13 cellular contexts compared by ENCODE assay signal in the genomic region with DNA sequence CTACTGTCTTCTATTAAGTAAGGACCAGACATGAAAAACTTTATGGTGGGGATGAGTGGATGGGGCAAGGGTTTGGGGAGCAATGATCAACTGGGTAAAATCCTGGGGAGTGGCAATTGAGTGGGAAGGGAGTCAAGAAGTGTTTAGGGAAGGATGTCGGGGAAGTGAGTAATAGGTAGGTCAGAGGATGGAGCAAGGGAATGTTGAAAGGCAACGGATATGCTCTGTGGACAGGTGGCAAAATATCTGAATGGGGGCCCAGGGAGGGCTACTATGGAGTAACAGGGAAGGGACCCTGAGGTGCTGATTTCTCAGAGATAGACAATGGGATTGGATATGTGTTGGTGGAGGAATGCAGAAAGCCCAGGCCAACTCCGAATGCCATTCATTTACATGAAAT. TPM values are rescaled to one million over a fixed set of nuclear protein-coding genes. Genes with fewer than 3 reads are reported as not detected.
DNase-seq lines count a peak whose midpoint lies in the region; ATAC-seq, FAIRE-seq and TF ChIP-seq lines count a peak whose summit lies in the region.
"Had no signal": no experiment of that assay in that cellular context is flagged by ENCODE, and none has a peak within 500 bp of the region (broad histone marks: within the 10 kb centered on the region; RNA-seq: fewer than 3 reads in every experiment).

No MANE protein-coding gene starts in this region.

- H2AFZ ChIP-seq in GM12878 (ENCODE audit: control insufficient read depth, low read depth, low read length), result no peak overlapping the region

- RAD21 ChIA-PET in GM12878 (lab: Charles Lee; ENCODE audit: unreplicated experiment), result no interaction called here

- TF ChIP-seq CTCF in activated CD8-positive, alpha-beta T cell treated with anti-CD3 and anti-CD28 coated beads for 36 hours (IDR thresholded peaks at IDR 0.05), result no peak
- no peak for TF ChIP-seq CTCF in GM12878 (IDR thresholded peaks at IDR 0.05 in 2 of 3, conservative IDR thresholded peaks at IDR 0.05 in 1 of 3; ENCODE audit: control insufficient read depth in 2 of 3, extremely low read depth in 1 of 3, insufficient read depth in 1 of 3, low read depth in 3 of 3, low read length in 3 of 3)
- no peak for TF ChIP-seq CTCF in mesothelial cell of epicardium (IDR thresholded peaks at IDR 0.05; ENCODE audit: unreplicated experiment)
- TF ChIP-seq CTCF in tibial artery (IDR thresholded peaks at IDR 0.05), result no peak

- H3K36me3 ChIP-seq in GM12878 (ENCODE audit: control insufficient read depth in 2 of 2, insufficient read depth in 2 of 2, low read length in 1 of 2) (no peaks in the 10 kb centered on the region), tibial artery (no peaks in the 10 kb centered on the region)

- no peaks in the 10 kb centered on the region for H3K79me2 ChIP-seq in GM12878 (ENCODE audit: control insufficient read depth, insufficient read depth, low read length)

- CTCF ChIA-PET in activated CD8-positive, alpha-beta T cell treated with anti-CD3 and anti-CD28 coated beads, Interleukin-2, amount 10 ng/mL, durations not matched to agents 7 days and 5 days (lab: Charles Lee), result no interaction called here
- CTCF ChIA-PET in activated CD8-positive, alpha-beta T cell treated with anti-CD3 and anti-CD28 coated beads for 36 hours (lab: Charles Lee), result interaction anchor here (3.9 kb wide), 1 partner anchor 38 kb away, joined by 15 read pairs; no protein-coding TSS in a partner anchor
- CTCF ChIA-PET in GM12878 (lab: Yijun Ruan, JAX), result no interaction called here

- no peak for TF ChIP-seq EP300 in GM12878 (IDR thresholded peaks at IDR 0.05; ENCODE audit: borderline replicate concordance in 1 of 2, control insufficient read depth in 1 of 2, low read depth in 2 of 2, low read length in 2 of 2)

- no peak for TF ChIP-seq RAD21 in GM12878 (IDR thresholded peaks at IDR 0.05; ENCODE audit: insufficient read depth, low read depth, low read length)

- no peak for FAIRE-seq in GM12878 (lab: Jason Lieb, UNC)

- no peaks in the 10 kb centered on the region for H3K9me3 ChIP-seq in GM12878 (replicated peaks; ENCODE audit: control insufficient read depth, insufficient read depth, low read length)
- no peaks in the 10 kb centered on the region for H3K9me3 ChIP-seq in tibial artery
- H3K9me3 ChIP-seq: mucosa of descending colon had no signal

- H3K27ac ChIP-seq in GM12878 (ENCODE audit: control insufficient read depth, insufficient read depth) (no peak overlapping the region), tibial artery (peak overlapping the region; percentile 89 to 99)

- H3K9ac ChIP-seq in GM12878 (ENCODE audit: control insufficient read depth, insufficient read depth, low read length), result no peak overlapping the region

- H3K27me3 ChIP-seq in GM12878 (replicated peaks in 1 of 2; ENCODE audit: control insufficient read depth in 2 of 2, insufficient read depth in 2 of 2, low read length in 1 of 2) (peaks cover 0 to 4% of the 10 kb centered on the region in 2 experiments; a peak in 1 of 4 replicates), tibial artery (no peaks in the 10 kb centered on the region)

- ATAC-seq in activated CD8-positive, alpha-beta T cell treated with anti-CD3 and anti-CD28 coated beads, Interleukin-2, amount 10 ng/mL, durations not matched to agents 7 days and 5 days, result no peak
- no peak for ATAC-seq in activated CD8-positive, alpha-beta T cell treated with anti-CD3 and anti-CD28 coated beads for 36 hours
- ATAC-seq in GM12878 (no peak), GM18861 (IDR thresholded peaks at IDR 0.05; ENCODE audit: unreplicated experiment) (no peak)
- ATAC-seq: mucosa of descending colon had no signal

- H3K4me1 Mint-ChIP-seq in activated CD8-positive, alpha-beta T cell treated with anti-CD3 and anti-CD28 coated beads, Interleukin-2, amount 10 ng/mL, durations not matched to agents 7 days and 5 days (ENCODE audit: low read depth), result peaks cover 22% of the 10 kb centered on the region
- peaks cover 24% of the 10 kb centered on the region for H3K4me1 Mint-ChIP-seq in activated CD8-positive, alpha-beta T cell treated with anti-CD3 and anti-CD28 coated beads for 36 hours (ENCODE audit: low read depth)
- H3K4me1 Mint-ChIP-seq in mesothelial cell of epicardium, result peaks cover 55% of the 10 kb centered on the region

- peak overlapping the region; percentile 48 for H3K27ac Mint-ChIP-seq in activated CD8-positive, alpha-beta T cell treated with anti-CD3 and anti-CD28 coated beads, Interleukin-2, amount 10 ng/mL, durations not matched to agents 7 days and 5 days
- no peak overlapping the region for H3K27ac Mint-ChIP-seq in activated CD8-positive, alpha-beta T cell treated with anti-CD3 and anti-CD28 coated beads for 36 hours
- H3K27ac Mint-ChIP-seq in mesothelial cell of epicardium, result peak overlapping the region; percentile 95
- H3K27ac Mint-ChIP-seq: activated naive CD4-positive, alpha-beta T cell treated with anti-CD3 and anti-CD28 coated beads, Interleukin-2, amount 10 ng/mL, durations not matched to agents 7 days and 5 days had no signal

- H3K27me3 Mint-ChIP-seq in activated CD8-positive, alpha-beta T cell treated with anti-CD3 and anti-CD28 coated beads, Interleukin-2, amount 10 ng/mL, durations not matched to agents 7 days and 5 days (ENCODE audit: low read depth), result peaks cover 29% of the 10 kb centered on the region
- peaks cover 3% of the 10 kb centered on the region for H3K27me3 Mint-ChIP-seq in activated CD8-positive, alpha-beta T cell treated with anti-CD3 and anti-CD28 coated beads for 36 hours
- no peaks in the 10 kb centered on the region for H3K27me3 Mint-ChIP-seq in mesothelial cell of epicardium (ENCODE audit: low read depth)

- WGBS in GM12878 (ENCODE audit: insufficient coverage, insufficient replicate concordance, low lambda C conversion rate, missing lambda C conversion rate), result 36% methylated on average over 3 of the region's 3 CpGs

- intact Hi-C loops in activated CD8-positive, alpha-beta T cell treated with anti-CD3 and anti-CD28 coated beads for 36 hours (cut with micrococcal nuclease), result no loop called here
- intact Hi-C loops in GM12878 (cut with micrococcal nuclease; ENCODE audit: unreplicated experiment), result no loop called here
- intact Hi-C loops in tibial artery (cut with DNase I; ENCODE audit: low total_unique reads), result no loop called here

- 0 out of 2 replicates have a peak overlapping the region, but pooled peaks have one; percentile 25 for H3K4me2 ChIP-seq in GM12878 (ENCODE audit: control insufficient read depth, insufficient read depth)

- POLR2A ChIA-PET in activated CD8-positive, alpha-beta T cell treated with anti-CD3 and anti-CD28 coated beads, Interleukin-2, amount 10 ng/mL, durations not matched to agents 7 days and 5 days (lab: Charles Lee), result no interaction called here
- POLR2A ChIA-PET in activated CD8-positive, alpha-beta T cell treated with anti-CD3 and anti-CD28 coated beads for 36 hours (lab: Charles Lee), result interaction anchor here (1.6 kb wide), 1 partner anchor 9 kb away, joined by 5 read pairs; no protein-coding TSS in a partner anchor
- POLR2A ChIA-PET in GM12878 (lab: Charles Lee), result interaction anchor here (0.6 to 1.7 kb wide), 4 partner anchors 16 to 281 kb away, joined by 3 to 4 read pairs (median 3); no protein-coding TSS in a partner anchor

- H3K4me1 ChIP-seq in GM12878 (ENCODE audit: control insufficient read depth, insufficient read depth, low read length), result peaks cover 15% of the 10 kb centered on the region
- H3K4me1 ChIP-seq in tibial artery, result peaks cover 0 to 36% (median 34%) of the 10 kb centered on the region in 4 donors

- TF ChIP-seq POLR2A in GM12878 (IDR thresholded peaks at IDR 0.05; ENCODE audit: low read depth, low read length), result no peak

- DNase-seq in activated CD8-positive, alpha-beta T cell treated with anti-CD3 and anti-CD28 coated beads, Interleukin-2, amount 10 ng/mL, durations not matched to agents 7 days and 5 days, result no peak
- no peak for DNase-seq in activated CD8-positive, alpha-beta T cell treated with anti-CD3 and anti-CD28 coated beads for 36 hours
- DNase-seq in GM12878 (ENCODE audit: low read depth, low spot score) (no peak), mesothelial cell of epicardium (ENCODE audit: low spot score in 2 of 2, unreplicated experiment in 2 of 2) (no peak), tibial artery (peak in 1 of 2 donors; percentile 42), DMS114 treated with DMSO at 0.1 percent for 48 hours (lab: John Stamatoyannopoulos, UW; ENCODE audit: unreplicated experiment) (no peak), AML-193 (lab: John Stamatoyannopoulos, UW) (no peak)
- DNase-seq: ACHN; activated naive CD4-positive, alpha-beta T cell treated with anti-CD3 and anti-CD28 coated beads, Interleukin-2, amount 10 ng/mL, durations not matched to agents 7 days and 5 days; mucosa of descending colon; NCI-H526; T1000 had no signal

- no peaks in the 10 kb centered on the region for H4K20me1 ChIP-seq in GM12878 (ENCODE audit: control insufficient read depth, insufficient read depth)

- no peaks in the 10 kb centered on the region for H3K36me3 Mint-ChIP-seq in activated CD8-positive, alpha-beta T cell treated with anti-CD3 and anti-CD28 coated beads, Interleukin-2, amount 10 ng/mL, durations not matched to agents 7 days and 5 days (ENCODE audit: low read depth)
- no peaks in the 10 kb centered on the region for H3K36me3 Mint-ChIP-seq in activated CD8-positive, alpha-beta T cell treated with anti-CD3 and anti-CD28 coated beads for 36 hours (ENCODE audit: low read depth)
- no peaks in the 10 kb centered on the region for H3K36me3 Mint-ChIP-seq in mesothelial cell of epicardium
- H3K36me3 Mint-ChIP-seq: activated naive CD4-positive, alpha-beta T cell treated with anti-CD3 and anti-CD28 coated beads, Interleukin-2, amount 10 ng/mL, durations not matched to agents 7 days and 5 days had no signal

- no TSS peak for BruUV-seq in GM12878 (replicated peaks; lab: Mats Ljungman, UMichigan)

- H3K4me3 ChIP-seq in GM12878, result no peak overlapping the region
- H3K4me3 ChIP-seq in tibial artery, result no peak overlapping the region
- H3K4me3 ChIP-seq: mucosa of descending colon had no signal

- SMC1A ChIA-PET in GM12878 (lab: Charles Lee; ENCODE audit: uncharacterized antibody, unreplicated experiment), result interaction anchor here (1.1 to 1.8 kb wide), 2 partner anchors 16 to 918 kb away, joined by 3 to 5 read pairs; no protein-coding TSS in a partner anchor

- in situ Hi-C loops in GM12878 (cut with MboI), result loop anchor here (25.0 kb wide), 1 partner anchor 1495 kb away; a partner anchor contains a TSS

- no peak overlapping the region for H3K4me3 Mint-ChIP-seq in activated CD8-positive, alpha-beta T cell treated with anti-CD3 and anti-CD28 coated beads, Interleukin-2, amount 10 ng/mL, durations not matched to agents 7 days and 5 days
- no peak overlapping the region for H3K4me3 Mint-ChIP-seq in activated CD8-positive, alpha-beta T cell treated with anti-CD3 and anti-CD28 coated beads for 36 hours
- peak overlapping the region; percentile 7 for H3K4me3 Mint-ChIP-seq in mesothelial cell of epicardium
- H3K4me3 Mint-ChIP-seq: activated naive CD4-positive, alpha-beta T cell treated with anti-CD3 and anti-CD28 coated beads, Interleukin-2, amount 10 ng/mL, durations not matched to agents 7 days and 5 days had no signal

- H3K9me3 Mint-ChIP-seq in activated CD8-positive, alpha-beta T cell treated with anti-CD3 and anti-CD28 coated beads, Interleukin-2, amount 10 ng/mL, durations not matched to agents 7 days and 5 days (ENCODE audit: insufficient read depth), result no peaks in the 10 kb centered on the region
- H3K9me3 Mint-ChIP-seq in activated CD8-positive, alpha-beta T cell treated with anti-CD3 and anti-CD28 coated beads for 36 hours, result no peaks in the 10 kb centered on the region
- no peaks in the 10 kb centered on the region for H3K9me3 Mint-ChIP-seq in mesothelial cell of epicardium
- H3K9me3 Mint-ChIP-seq: activated naive CD4-positive, alpha-beta T cell treated with anti-CD3 and anti-CD28 coated beads, Interleukin-2, amount 10 ng/mL, durations not matched to agents 7 days and 5 days had no signal

RNA-seq across cellular contexts. Expression of gene FOS, which starts 21.4 kb away (rescaled TPM):
- total RNA-seq in activated CD8-positive, alpha-beta T cell treated with anti-CD3 and anti-CD28 coated beads, Interleukin-2, amount 10 ng/mL, durations not matched to agents 7 days and 5 days, result 100 to 1,000 TPM; 201 to 219 TPM
- 10 to 100 TPM; 81.8 to 84.6 TPM for total RNA-seq in activated CD8-positive, alpha-beta T cell treated with anti-CD3 and anti-CD28 coated beads for 36 hours
- total RNA-seq in GM12878 (2013; cell fraction: nucleolus; rRNA removed), result 5.1 and 5.7 TPM in 2 replicates
- total RNA-seq in GM12878 (2014; rRNA removed), result 0.05 and 0.40 TPM in 2 replicates
- total RNA-seq in GM12878 (2014; rRNA removed; fragmentation: Illumina TruSeq; extraction: Trizol), result 0.09 and 0.13 TPM in 2 replicates
- total RNA-seq in GM12878 (2021), result 0.43 and 0.64 TPM in 2 replicates
- 0.64 TPM for polyA plus RNA-seq in GM12878 (2011; ENCODE audit: low read depth)
- 0.95 TPM in 2 replicates for polyA plus RNA-seq in GM12878 (2011; rRNA removed)
- polyA plus RNA-seq in GM12878 (2011; cell fraction: cytosol; rRNA removed), result 1.1 and 1.4 TPM in 2 replicates
- polyA plus RNA-seq in GM12878 (2011; cell fraction: nucleus; rRNA removed), result 7.4 and 8.9 TPM in 2 replicates
- 0.54 and 1.5 TPM in 2 replicates for polyA plus RNA-seq in GM12878 (2012)
- 0.10 TPM in 1 of 2 replicates, not detected in the other for polyA plus RNA-seq in GM12878 (2014; fragmentation: Illumina TruSeq; extraction: Trizol)
- polyA plus RNA-seq in GM12878 (2014; fragmentation: Nextera tagmentation; extraction: Ambion mirVana), result under 1 TPM; 0.02 to 0.13 TPM
- 0.10 and 0.36 TPM in 2 replicates for polyA plus RNA-seq in GM12878 (2014; rRNA removed)
- under 1 TPM; 0.67 to 0.75 TPM for polyA plus RNA-seq in GM12878 (2016; fragmentation: Nextera tagmentation; extraction: Ambion mirVana)
- 1.6 and 4.9 TPM in 2 replicates for polyA minus RNA-seq in GM12878 (2011; rRNA and poly(A)+ RNA removed)
- 3.4 and 4.5 TPM in 2 replicates for polyA minus RNA-seq in GM12878 (2011; cell fraction: cytosol; rRNA and poly(A)+ RNA removed)
- polyA minus RNA-seq in GM12878 (2011; cell fraction: nucleus; rRNA and poly(A)+ RNA removed), result 17.4 and 22.5 TPM in 2 replicates
- total RNA-seq in mesothelial cell of epicardium, result 789 to 796 TPM (median 796 TPM) in 3 replicates

Comparison
In these comparisons a context has a peak if more than half of its experiments do, and no peak if none do; other contexts are left out.
1. RNA of gene FOS, which starts 21.4 kb away (total RNA-seq): 789 to 796 TPM in mesothelial cell of epicardium, 201 to 219 TPM in activated CD8-positive, alpha-beta T cell treated with anti-CD3 and anti-CD28 coated beads, Interleukin-2, amount 10 ng/mL, durations not matched to agents 7 days and 5 days and 81.8 to 84.6 TPM in activated CD8-positive, alpha-beta T cell treated with anti-CD3 and anti-CD28 coated beads for 36 hours; 0.05 to 5.7 TPM in GM12878; every median in the first group is over 10 times any median in the second.